ENCODE assay signal across 2 cellular contexts in the genomic region with DNA sequence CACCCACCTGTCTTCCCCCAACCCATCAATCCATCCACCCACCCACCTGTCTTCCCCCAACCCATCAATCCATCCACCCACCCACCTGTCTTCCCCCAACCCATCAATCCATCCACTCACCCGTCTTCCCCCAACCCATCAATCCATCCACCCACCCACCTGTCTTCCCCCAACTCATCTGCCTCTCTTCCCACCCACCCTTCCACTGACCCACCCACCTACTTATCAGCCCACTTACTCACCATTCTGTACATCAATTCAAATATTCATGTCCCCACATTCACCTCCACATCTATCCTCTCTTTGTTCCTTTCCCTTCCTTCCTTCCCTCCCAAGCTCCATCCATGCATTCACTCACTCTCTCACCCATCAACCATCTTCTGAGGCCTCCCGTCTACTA. TPM values are rescaled to one million over a fixed set of nuclear protein-coding genes. Genes with fewer than 3 reads are reported as not detected.
"Had no signal": no experiment of that assay in that cellular context is flagged by ENCODE, and none has a peak within 500 bp of the region (broad histone marks: within the 10 kb centered on the region; RNA-seq: fewer than 3 reads in every experiment).

No MANE protein-coding gene starts in this region.

RNA-seq across cellular contexts. Expression of a gene that starts 6.4 kb away (rescaled TPM):
- total RNA-seq: G401 had no signal

RNA-seq across cellular contexts. Expression of a gene that starts 37.5 kb away (rescaled TPM):
- total RNA-seq: GM12878 had no signal
